18 cellular contexts compared by ENCODE assay signal in genomic region chr5:174189638-174190037, GRCh38.
DNase-seq lines count a peak whose midpoint lies in the region; TF ChIP-seq lines count a peak whose summit lies in the region.
"Had no signal": no experiment of that assay in that cellular context is flagged by ENCODE, and none has a peak within 500 bp of the region (broad histone marks: within the 10 kb centered on the region; RNA-seq: fewer than 3 reads in every experiment).

No MANE protein-coding gene starts in this region.

- H4K20me1 ChIP-seq in SK-N-SH (ENCODE audit: insufficient read depth): no peaks in the 10 kb centered on the region
- H4K20me1 ChIP-seq in neural cell (ENCODE audit: insufficient read depth): no peaks in the 10 kb centered on the region

- H3K4me1 Mint-ChIP-seq in activated CD4-positive, alpha-beta T cell treated with anti-CD3 and anti-CD28 coated beads, Interleukin-2, amount 10 ng/mL, durations not matched to agents 24 days and 14 days: no peaks in the 10 kb centered on the region

- H3K4me2 ChIP-seq in SK-N-SH (no peak overlapping the region), neural cell (ENCODE audit: low read length) (no peak overlapping the region)

- H3K36me3 ChIP-seq in BE2C: no peaks in the 10 kb centered on the region
- H3K36me3 ChIP-seq in SK-N-SH (replicated peaks in 1 of 2; ENCODE audit: control insufficient read depth in 1 of 2, insufficient read depth in 2 of 2, low read length in 1 of 2): no peaks in the 10 kb centered on the region
- H3K36me3 ChIP-seq in neural cell (ENCODE audit: insufficient read depth, low read length): no peaks in the 10 kb centered on the region
- H3K36me3 ChIP-seq: HAP-1, MG63 had no signal

- H3K9me3 ChIP-seq in BE2C (no peaks in the 10 kb centered on the region), SK-N-SH (no peaks in the 10 kb centered on the region), neural cell (ENCODE audit: low read length) (no peaks in the 10 kb centered on the region)
- H3K9me3 ChIP-seq: HAP-1, MG63 had no signal

- no peak overlapping the region for H2AFZ ChIP-seq in SK-N-SH (ENCODE audit: low read depth)
- no peak overlapping the region for H2AFZ ChIP-seq in neural cell (ENCODE audit: low read depth, low read length)

- H3K4me1 ChIP-seq in BE2C (peaks cover 45% of the 10 kb centered on the region), SK-N-SH (ENCODE audit: control insufficient read depth in 1 of 2, insufficient read depth in 2 of 2, low read depth in 1 of 2, low read length in 1 of 2) (peaks cover 0 to 60% of the 10 kb centered on the region in 2 experiments; a peak in 2 of 4 replicates)
- H3K4me1 ChIP-seq: HAP-1 had no signal

- H3K27ac Mint-ChIP-seq in activated CD4-positive, alpha-beta T cell treated with anti-CD3 and anti-CD28 coated beads, Interleukin-2, amount 10 ng/mL, durations not matched to agents 24 days and 14 days: no peak overlapping the region
- H3K27ac Mint-ChIP-seq: CD4-positive, alpha-beta T cell had no signal

- H3K9me3 Mint-ChIP-seq in activated CD4-positive, alpha-beta T cell treated with anti-CD3 and anti-CD28 coated beads, Interleukin-2, amount 10 ng/mL, durations not matched to agents 24 days and 14 days: no peaks in the 10 kb centered on the region
- H3K9me3 Mint-ChIP-seq: CD4-positive, alpha-beta T cell had no signal

- 21% methylated on average over 7 of the region's 7 CpGs for WGBS in SK-N-SH (ENCODE audit: low lambda C conversion rate)

- DNase-seq in BE2C (no peak), SK-N-SH (peak; percentile 47), kidney tubule cell (ENCODE audit: low spot score) (peak; percentile 22), AG08396 (ENCODE audit: low spot score) (no peak), ecto neural progenitor cell (ENCODE audit: low spot score) (no peak)
- DNase-seq in activated CD4-positive, alpha-beta T cell treated with anti-CD3 and anti-CD28 coated beads, Interleukin-2, amount 10 ng/mL, durations not matched to agents 24 days and 14 days: no peak
- DNase-seq: CD4-positive, alpha-beta T cell; IMR-90; Karpas-422; MG63; NCI-H1092 treated with DMSO at 0.1 percent for 48 hours; NCI-H1694; NCI-H2107; NCI-H226; NCI-H526 treated with DMSO at 0.1 percent for 48 hours; RPMI8226 had no signal

- H3K27me3 ChIP-seq in BE2C (no peaks in the 10 kb centered on the region), SK-N-SH (ENCODE audit: insufficient read depth) (no peaks in the 10 kb centered on the region), neural cell (ENCODE audit: insufficient read depth, low read depth, low read length) (no peaks in the 10 kb centered on the region)

- no peaks in the 10 kb centered on the region for H3K27me3 Mint-ChIP-seq in activated CD4-positive, alpha-beta T cell treated with anti-CD3 and anti-CD28 coated beads, Interleukin-2, amount 10 ng/mL, durations not matched to agents 24 days and 14 days

- H3K4me3 ChIP-seq in BE2C (ENCODE audit: low read depth, low read length) (peak overlapping the region; percentile 12), SK-N-SH (ENCODE audit: low read depth in 2 of 2, low read length in 1 of 2) (no peak overlapping the region), neural cell (ENCODE audit: low read length) (no peak overlapping the region)
- H3K4me3 ChIP-seq: HAP-1, MG63 had no signal

- CTCF ChIA-PET in SK-N-SH (lab: Yijun Ruan, JAX): interaction anchor here (0.6 kb wide), 1 partner anchor 10 kb away, joined by 3 read pairs; no protein-coding TSS in a partner anchor

- TF ChIP-seq EP300 in SK-N-SH (IDR thresholded peaks at IDR 0.05; ENCODE audit: borderline replicate concordance in 1 of 2, low read depth in 1 of 2, low read length in 1 of 2): peak in 1 of 2 experiments; percentile 20; a peak in 1 of 4 replicates
- no peak for TF ChIP-seq EP300 in neural cell (conservative IDR thresholded peaks at IDR 0.05; ENCODE audit: poor library complexity, severe bottlenecking)

- H3K4me3 Mint-ChIP-seq in activated CD4-positive, alpha-beta T cell treated with anti-CD3 and anti-CD28 coated beads, Interleukin-2, amount 10 ng/mL, durations not matched to agents 24 days and 14 days: no peak overlapping the region
- H3K4me3 Mint-ChIP-seq: CD4-positive, alpha-beta T cell had no signal

- peak overlapping the region in 1 of 2 experiments; percentile 98; a peak in 2 of 4 replicates for H3K27ac ChIP-seq in SK-N-SH (ENCODE audit: low read depth in 2 of 2, low read length in 1 of 2)
- H3K27ac ChIP-seq in neural cell (ENCODE audit: low read length): peak overlapping the region; percentile 39

- TF ChIP-seq RAD21 in SK-N-SH (IDR thresholded peaks at IDR 0.05; ENCODE audit: low read length) (no peak), neural cell (conservative IDR thresholded peaks at IDR 0.05) (no peak)

- no peaks in the 10 kb centered on the region for H3K36me3 Mint-ChIP-seq in activated CD4-positive, alpha-beta T cell treated with anti-CD3 and anti-CD28 coated beads, Interleukin-2, amount 10 ng/mL, durations not matched to agents 24 days and 14 days (ENCODE audit: low read depth)

- intact Hi-C loops in activated CD4-positive, alpha-beta T cell treated with anti-CD3 and anti-CD28 coated beads, Interleukin-2, amount 10 ng/mL, durations not matched to agents 24 days and 14 days (cut with micrococcal nuclease): no loop called here

- H3K9me2 ChIP-seq in SK-N-SH: no peaks in the 10 kb centered on the region
- no peaks in the 10 kb centered on the region for H3K9me2 ChIP-seq in neural cell (ENCODE audit: insufficient read depth, low read length)

- H3K9ac ChIP-seq in SK-N-SH (no peak overlapping the region), neural cell (ENCODE audit: low read length) (no peak overlapping the region)

- TF ChIP-seq CTCF in BE2C (IDR thresholded peaks at IDR 0.05; ENCODE audit: low read depth, low read length) (no peak), SK-N-SH (IDR thresholded peaks at IDR 0.05) (no peak), neural cell (IDR thresholded peaks at IDR 0.05; ENCODE audit: poor library complexity, severe bottlenecking) (no peak)

- POLR2A ChIA-PET in SK-N-SH (lab: Yijun Ruan, JAX): interaction anchor here (0.6 to 1.6 kb wide), 2 partner anchors 122 to 385 kb away, joined by 3 to 5 read pairs; no protein-coding TSS in a partner anchor

- H3F3A ChIP-seq in SK-N-SH (replicated peaks; ENCODE audit: insufficient read depth) (no peaks in the 10 kb centered on the region), neural cell (ENCODE audit: insufficient read depth, low read length, poor library complexity, severe bottlenecking) (no peaks in the 10 kb centered on the region)

- no peaks in the 10 kb centered on the region for H3K79me2 ChIP-seq in SK-N-SH (ENCODE audit: insufficient read depth)
- H3K79me2 ChIP-seq in neural cell (replicated peaks; ENCODE audit: insufficient read depth, low read length): no peaks in the 10 kb centered on the region

TF ChIP-seq in SK-N-SH, 30 proteins besides CTCF, POLR2A, EP300 and RAD21 (continues in another document):
- TF ChIP-seq CHD2 (IDR thresholded peaks at IDR 0.05; ENCODE audit: low read length, partially characterized antibody): no peak
- TF ChIP-seq FOSL2 (IDR thresholded peaks at IDR 0.05; ENCODE audit: borderline replicate concordance, low read depth): no peak
- TF ChIP-seq, protein P1, sequence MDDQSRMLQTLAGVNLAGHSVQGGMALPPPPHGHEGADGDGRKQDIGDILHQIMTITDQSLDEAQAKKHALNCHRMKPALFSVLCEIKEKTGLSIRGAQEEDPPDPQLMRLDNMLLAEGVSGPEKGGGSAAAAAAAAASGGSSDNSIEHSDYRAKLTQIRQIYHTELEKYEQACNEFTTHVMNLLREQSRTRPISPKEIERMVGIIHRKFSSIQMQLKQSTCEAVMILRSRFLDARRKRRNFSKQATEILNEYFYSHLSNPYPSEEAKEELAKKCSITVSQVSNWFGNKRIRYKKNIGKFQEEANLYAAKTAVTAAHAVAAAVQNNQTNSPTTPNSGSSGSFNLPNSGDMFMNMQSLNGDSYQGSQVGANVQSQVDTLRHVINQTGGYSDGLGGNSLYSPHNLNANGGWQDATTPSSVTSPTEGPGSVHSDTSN (IDR thresholded peaks at IDR 0.05): no peak
- TF ChIP-seq NRF1 (IDR thresholded peaks at IDR 0.05; ENCODE audit: low read depth, low read length): no peak
- TF ChIP-seq RCOR1 (IDR thresholded peaks at IDR 0.05; ENCODE audit: low read length): no peak
- no peak for TF ChIP-seq TCF12 (IDR thresholded peaks at IDR 0.05)
- TF ChIP-seq MEF2A (IDR thresholded peaks at IDR 0.05; ENCODE audit: borderline replicate concordance, low read depth): no peak
- TF ChIP-seq GABPA (IDR thresholded peaks at IDR 0.05; ENCODE audit: low read depth): no peak
- no peak for TF ChIP-seq RFX5 (IDR thresholded peaks at IDR 0.05; ENCODE audit: low read length)
- TF ChIP-seq TEAD4 (IDR thresholded peaks at IDR 0.05; ENCODE audit: borderline replicate concordance, insufficient read depth): no peak

TF ChIP-seq in neural cell, 6 proteins besides CTCF, POLR2A, EP300 and RAD21 (continues in another document):
- TF ChIP-seq SMC3 (conservative IDR thresholded peaks at IDR 0.05; ENCODE audit: poor library complexity) (no peak), MXI1 (conservative IDR thresholded peaks at IDR 0.05; ENCODE audit: poor library complexity, severe bottlenecking) (no peak), TAF1 (IDR thresholded peaks at IDR 0.05; ENCODE audit: low read depth) (no peak), POLR2AphosphoS5 (IDR thresholded peaks at IDR 0.05) (no peak)
- TF ChIP-seq, protein P2, sequence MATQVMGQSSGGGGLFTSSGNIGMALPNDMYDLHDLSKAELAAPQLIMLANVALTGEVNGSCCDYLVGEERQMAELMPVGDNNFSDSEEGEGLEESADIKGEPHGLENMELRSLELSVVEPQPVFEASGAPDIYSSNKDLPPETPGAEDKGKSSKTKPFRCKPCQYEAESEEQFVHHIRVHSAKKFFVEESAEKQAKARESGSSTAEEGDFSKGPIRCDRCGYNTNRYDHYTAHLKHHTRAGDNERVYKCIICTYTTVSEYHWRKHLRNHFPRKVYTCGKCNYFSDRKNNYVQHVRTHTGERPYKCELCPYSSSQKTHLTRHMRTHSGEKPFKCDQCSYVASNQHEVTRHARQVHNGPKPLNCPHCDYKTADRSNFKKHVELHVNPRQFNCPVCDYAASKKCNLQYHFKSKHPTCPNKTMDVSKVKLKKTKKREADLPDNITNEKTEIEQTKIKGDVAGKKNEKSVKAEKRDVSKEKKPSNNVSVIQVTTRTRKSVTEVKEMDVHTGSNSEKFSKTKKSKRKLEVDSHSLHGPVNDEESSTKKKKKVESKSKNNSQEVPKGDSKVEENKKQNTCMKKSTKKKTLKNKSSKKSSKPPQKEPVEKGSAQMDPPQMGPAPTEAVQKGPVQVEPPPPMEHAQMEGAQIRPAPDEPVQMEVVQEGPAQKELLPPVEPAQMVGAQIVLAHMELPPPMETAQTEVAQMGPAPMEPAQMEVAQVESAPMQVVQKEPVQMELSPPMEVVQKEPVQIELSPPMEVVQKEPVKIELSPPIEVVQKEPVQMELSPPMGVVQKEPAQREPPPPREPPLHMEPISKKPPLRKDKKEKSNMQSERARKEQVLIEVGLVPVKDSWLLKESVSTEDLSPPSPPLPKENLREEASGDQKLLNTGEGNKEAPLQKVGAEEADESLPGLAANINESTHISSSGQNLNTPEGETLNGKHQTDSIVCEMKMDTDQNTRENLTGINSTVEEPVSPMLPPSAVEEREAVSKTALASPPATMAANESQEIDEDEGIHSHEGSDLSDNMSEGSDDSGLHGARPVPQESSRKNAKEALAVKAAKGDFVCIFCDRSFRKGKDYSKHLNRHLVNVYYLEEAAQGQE (IDR thresholded peaks at IDR 0.05; ENCODE audit: borderline replicate concordance): no peak

Comparison
In these comparisons a context has a peak if more than half of its experiments do, and no peak if none do; other contexts are left out.
1. DNase-seq: peak in SK-N-SH (single experiment) and kidney tubule cell (single experiment); none in BE2C (single experiment), AG08396 (single experiment), ecto neural progenitor cell (single experiment) and activated CD4-positive, alpha-beta T cell treated with anti-CD3 and anti-CD28 coated beads, Interleukin-2, amount 10 ng/mL, durations not matched to agents 24 days and 14 days (single experiment).